In the genomic region with DNA sequence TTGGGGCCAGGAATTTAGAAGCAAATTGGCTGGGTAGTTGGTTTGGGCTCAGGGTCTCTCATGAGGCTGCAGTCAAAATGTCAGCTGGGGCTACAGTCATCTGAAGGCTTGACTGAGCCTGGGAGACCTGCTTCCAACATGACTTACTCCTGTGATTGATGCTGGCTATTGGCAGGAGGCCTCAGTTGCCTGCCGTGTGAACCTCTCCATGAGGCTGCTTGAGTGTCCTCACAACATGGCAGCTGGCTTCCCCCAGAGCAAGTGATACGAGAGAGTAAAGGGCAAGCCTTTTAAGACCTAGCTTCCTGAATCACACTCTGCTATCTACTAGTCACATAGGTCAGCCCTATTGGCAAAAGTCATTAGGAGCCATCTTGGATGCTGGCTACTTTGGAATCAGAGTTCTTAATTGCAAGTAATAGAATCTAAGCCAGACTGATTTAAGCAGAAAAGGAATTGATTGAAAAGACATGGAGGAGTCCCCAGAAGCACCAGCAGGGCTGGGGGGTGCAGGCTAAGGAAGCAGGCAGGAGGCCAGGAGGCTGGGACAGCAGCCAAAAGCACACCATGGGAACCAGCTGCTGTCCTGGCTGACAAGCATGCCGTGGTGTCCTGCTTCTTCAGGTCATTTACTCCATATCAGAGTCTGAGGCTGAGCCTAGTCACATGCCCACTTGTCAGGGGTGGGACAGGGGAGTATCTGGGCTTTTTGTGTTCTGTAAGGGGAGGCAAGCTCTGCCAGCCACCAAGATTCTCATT, we compare ENCODE assay signal across 10 cellular contexts. TPM values are rescaled to one million over a fixed set of nuclear protein-coding genes. Genes with fewer than 3 reads are reported as not detected.
DNase-seq lines count a peak whose midpoint lies in the region; ATAC-seq and TF ChIP-seq lines count a peak whose summit lies in the region.
"Had no signal": no experiment of that assay in that cellular context is flagged by ENCODE, and none has a peak within 500 bp of the region (broad histone marks: within the 10 kb centered on the region; RNA-seq: fewer than 3 reads in every experiment).

No MANE protein-coding gene starts in this region.

- H3K4me3 ChIP-seq in BJ (ENCODE audit: low read depth, low read length) (no peak overlapping the region), mucosa of descending colon (no peak overlapping the region)

- peak; percentile 57 for ATAC-seq in mucosa of descending colon
- no peak for ATAC-seq in activated naive CD8-positive, alpha-beta T cell treated with anti-CD3 and anti-CD28 coated beads, Interleukin-2, amount 50 U/mL, for 24 hours

- H3K4me1 Mint-ChIP-seq in activated naive CD8-positive, alpha-beta T cell treated with anti-CD3 and anti-CD28 coated beads, Interleukin-2, amount 50 U/mL, for 24 hours = no peaks in the 10 kb centered on the region

- DNase-seq in BJ (ENCODE audit: low read depth) (peak; percentile 14), NCI-H1694 treated with DMSO at 0.1 percent for 48 hours (lab: John Stamatoyannopoulos, UW) (peak; percentile 75), cerebellar nuclear complex (lab: John Stamatoyannopoulos, UW) (peak; percentile 8 to 42), mucosa of descending colon (peak in 2 of 3 donors; percentile 31 to 49), SW 1271 (lab: John Stamatoyannopoulos, UW) (no peak)
- DNase-seq in activated naive CD8-positive, alpha-beta T cell treated with anti-CD3 and anti-CD28 coated beads, Interleukin-2, amount 50 U/mL, for 24 hours = no peak
- no peak for DNase-seq in activated naive CD4-positive, alpha-beta T cell treated with Interleukin-2 at 50 U/mL for 16 hours
- no peak for DNase-seq in activated T-cell treated with anti-CD3 and anti-CD28 coated beads, Interleukin-2, amount 50 U/mL, for 1 hour
- DNase-seq: DND-41, OCI-M1 had no signal

- H3K36me3 Mint-ChIP-seq in activated naive CD8-positive, alpha-beta T cell treated with anti-CD3 and anti-CD28 coated beads, Interleukin-2, amount 50 U/mL, for 24 hours (ENCODE audit: low read depth) = no peaks in the 10 kb centered on the region

- no peaks in the 10 kb centered on the region for H3K36me3 ChIP-seq in BJ (ENCODE audit: control insufficient read depth, insufficient read depth, low read length)
- H3K36me3 ChIP-seq in mucosa of descending colon (ENCODE audit: low read depth) = no peaks in the 10 kb centered on the region

- H3K27me3 ChIP-seq in BJ (ENCODE audit: control insufficient read depth, insufficient read depth, low read length) = no peaks in the 10 kb centered on the region

- intact Hi-C loops in mucosa of descending colon (cut with DNase I, micrococcal nuclease) = no loop called here

- no peaks in the 10 kb centered on the region for H3K9me3 ChIP-seq in mucosa of descending colon

- POLR2A ChIA-PET in BJ (lab: Charles Lee) = no interaction called here

- H3K27me3 Mint-ChIP-seq in activated naive CD8-positive, alpha-beta T cell treated with anti-CD3 and anti-CD28 coated beads, Interleukin-2, amount 50 U/mL, for 24 hours = no peaks in the 10 kb centered on the region

- no peaks in the 10 kb centered on the region for H3K4me1 ChIP-seq in mucosa of descending colon (ENCODE audit: low read depth)

- TF ChIP-seq CTCF in BJ (IDR thresholded peaks at IDR 0.05; ENCODE audit: insufficient read depth, low read depth, low read length) (no peak), mucosa of descending colon (IDR thresholded peaks at IDR 0.05) (no peak)

- CTCF ChIA-PET in BJ (lab: Yijun Ruan, JAX) = no interaction called here

- H3K9me3 Mint-ChIP-seq in activated naive CD8-positive, alpha-beta T cell treated with anti-CD3 and anti-CD28 coated beads, Interleukin-2, amount 50 U/mL, for 24 hours = no peaks in the 10 kb centered on the region

- no peak overlapping the region for H3K4me3 Mint-ChIP-seq in activated naive CD8-positive, alpha-beta T cell treated with anti-CD3 and anti-CD28 coated beads, Interleukin-2, amount 50 U/mL, for 24 hours

- H3K27ac Mint-ChIP-seq in activated naive CD8-positive, alpha-beta T cell treated with anti-CD3 and anti-CD28 coated beads, Interleukin-2, amount 50 U/mL, for 24 hours = no peak overlapping the region

RNA-seq across cellular contexts. Expression of a gene that starts 7.8 kb away (rescaled TPM):
- polyA plus RNA-seq in BJ (2011; rRNA removed) = 24.9 and 28.0 TPM in 2 replicates
- polyA minus RNA-seq in BJ (2011; rRNA and poly(A)+ RNA removed) = 46.3 and 47.9 TPM in 2 replicates
- 10 to 100 TPM; 57.8 to 82.1 (median 74.8) TPM for total RNA-seq in mucosa of descending colon

RNA-seq across cellular contexts. Expression of a gene that starts 55.9 kb away (rescaled TPM):
- polyA plus RNA-seq in BJ (2011; rRNA removed) = 60.0 and 76.5 TPM in 2 replicates
- polyA minus RNA-seq in BJ (2011; rRNA and poly(A)+ RNA removed) = 34.8 and 38.1 TPM in 2 replicates
- 1 to 10 TPM; 2.2 to 4.8 (median 4.6) TPM for total RNA-seq in mucosa of descending colon

Comparison
In these comparisons a context has a peak if more than half of its experiments do, and no peak if none do; other contexts are left out.
1. DNase-seq: peak in BJ (single experiment), NCI-H1694 treated with DMSO at 0.1 percent for 48 hours (single experiment), cerebellar nuclear complex (2 of 2) and mucosa of descending colon (2 of 3); none in activated naive CD8-positive, alpha-beta T cell treated with anti-CD3 and anti-CD28 coated beads, Interleukin-2, amount 50 U/mL, for 24 hours (single experiment), activated naive CD4-positive, alpha-beta T cell treated with Interleukin-2 at 50 U/mL for 16 hours (single experiment), SW 1271 (0 of 2) and activated T-cell treated with anti-CD3 and anti-CD28 coated beads, Interleukin-2, amount 50 U/mL, for 1 hour (single experiment).